Comparison of ENCODE assay signal across 1 cellular context in genomic region chr11:122253541-122254317, GRCh38.
TF ChIP-seq lines count a peak whose summit lies in the region.

No MANE protein-coding gene starts in this region.

TF ChIP-seq in IMR-90, 13 proteins besides CTCF, POLR2A, EP300 and RAD21 (continued from another document):
- no peak for TF ChIP-seq ELK1 (IDR thresholded peaks at IDR 0.05; ENCODE audit: borderline replicate concordance, low read depth, low read length)
- no peak for TF ChIP-seq RFX5 (IDR thresholded peaks at IDR 0.05; ENCODE audit: low read depth, low read length)
